8 cellular contexts compared by ENCODE assay signal in genomic region chr13:113584205-113584869, GRCh38. TPM values are rescaled to one million over a fixed set of nuclear protein-coding genes. Genes with fewer than 3 reads are reported as not detected.
A peak's percentile ranks its signal among the peaks of the same experiment; 100 is the strongest.
DNase-seq lines count a peak whose midpoint lies in the region; ATAC-seq lines count a peak whose summit lies in the region.

A gene with protein sequence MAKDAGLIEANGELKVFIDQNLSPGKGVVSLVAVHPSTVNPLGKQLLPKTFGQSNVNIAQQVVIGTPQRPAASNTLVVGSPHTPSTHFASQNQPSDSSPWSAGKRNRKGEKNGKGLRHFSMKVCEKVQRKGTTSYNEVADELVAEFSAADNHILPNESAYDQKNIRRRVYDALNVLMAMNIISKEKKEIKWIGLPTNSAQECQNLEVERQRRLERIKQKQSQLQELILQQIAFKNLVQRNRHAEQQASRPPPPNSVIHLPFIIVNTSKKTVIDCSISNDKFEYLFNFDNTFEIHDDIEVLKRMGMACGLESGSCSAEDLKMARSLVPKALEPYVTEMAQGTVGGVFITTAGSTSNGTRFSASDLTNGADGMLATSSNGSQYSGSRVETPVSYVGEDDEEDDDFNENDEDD (plus strand): TSS chr13:113584753. CDS start chr13:113585838, 1,085 bp downstream.

- peaks cover 7% of the 10 kb centered on the region for H3K36me3 ChIP-seq in muscle layer of colon (ENCODE audit: insufficient read depth, low read length)

- H3K27me3 Mint-ChIP-seq in activated T-cell treated with anti-CD3 and anti-CD28 coated beads, Interleukin-2, amount 50 U/mL, for 24 hours = no peaks in the 10 kb centered on the region
- no peaks in the 10 kb centered on the region for H3K27me3 Mint-ChIP-seq in stimulated activated naive B cell treated with anti-CD40 and anti-IgM and Interleukin-4, amounts not matched to agents 10 μg/mL and 1 μg/mL and 100 μg/mL, for 72 hours

- peak within 1 kb of the TSS; percentile 93 for H3K4me3 Mint-ChIP-seq in activated T-cell treated with anti-CD3 and anti-CD28 coated beads, Interleukin-2, amount 50 U/mL, for 24 hours
- H3K4me3 Mint-ChIP-seq in stimulated activated naive B cell treated with anti-CD40 and anti-IgM and Interleukin-4, amounts not matched to agents 10 μg/mL and 1 μg/mL and 100 μg/mL, for 72 hours = peak within 1 kb of the TSS; percentile 94

- no peaks in the 10 kb centered on the region for H3K9me3 Mint-ChIP-seq in activated T-cell treated with anti-CD3 and anti-CD28 coated beads, Interleukin-2, amount 50 U/mL, for 24 hours
- no peaks in the 10 kb centered on the region for H3K9me3 Mint-ChIP-seq in stimulated activated naive B cell treated with anti-CD40 and anti-IgM and Interleukin-4, amounts not matched to agents 10 μg/mL and 1 μg/mL and 100 μg/mL, for 72 hours

- peak; percentile 80 for ATAC-seq in GM21576 (IDR thresholded peaks at IDR 0.05; ENCODE audit: unreplicated experiment)
- peak; percentile 92 for ATAC-seq in esophagus mucosa
- peak; percentile 90 to 92 for ATAC-seq in stimulated activated naive B cell treated with anti-CD40 and anti-IgM and Interleukin-4, amounts not matched to agents 10 μg/mL and 1 μg/mL and 100 μg/mL, for 72 hours (replicated peaks)

- H3K4me1 ChIP-seq in muscle layer of colon (ENCODE audit: insufficient read depth, low read length) = peaks cover 7% of the 10 kb centered on the region

- peak within 1 kb of the TSS; percentile 39 to 80 for H3K4me3 ChIP-seq in muscle layer of colon (ENCODE audit: low read depth in 1 of 2, low read length in 2 of 2)

- no peak within 1 kb of the TSS for H3K27ac ChIP-seq in muscle layer of colon (ENCODE audit: low read depth, low read length)

- DNase-seq in DMS79 (lab: John Stamatoyannopoulos, UW) (peak; percentile 80), HuH-7.5 (ENCODE audit: low spot score) (peak; percentile 89), OCI-M2 (lab: John Stamatoyannopoulos, UW; ENCODE audit: unreplicated experiment) (peak; percentile 3)
- peak; percentile 90 for DNase-seq in activated T-cell treated with anti-CD3 and anti-CD28 coated beads, Interleukin-2, amount 50 U/mL, for 24 hours
- peak; percentile 79 for DNase-seq in stimulated activated naive B cell treated with anti-CD40 and anti-IgM and Interleukin-4, amounts not matched to agents 10 μg/mL and 1 μg/mL and 100 μg/mL, for 72 hours

- H3K4me1 Mint-ChIP-seq in activated T-cell treated with anti-CD3 and anti-CD28 coated beads, Interleukin-2, amount 50 U/mL, for 24 hours (ENCODE audit: low read depth) = peaks cover 36% of the 10 kb centered on the region
- H3K4me1 Mint-ChIP-seq in stimulated activated naive B cell treated with anti-CD40 and anti-IgM and Interleukin-4, amounts not matched to agents 10 μg/mL and 1 μg/mL and 100 μg/mL, for 72 hours = peaks cover 19 to 34% of the 10 kb centered on the region in 2 donors

- no peaks in the 10 kb centered on the region for H3K9me3 ChIP-seq in muscle layer of colon (ENCODE audit: low read length)

- H3K27me3 ChIP-seq in muscle layer of colon (ENCODE audit: control insufficient read depth in 1 of 2, insufficient read depth in 2 of 2, low read length in 2 of 2) = no peaks in the 10 kb centered on the region

- peaks cover 43% of the 10 kb centered on the region for H3K36me3 Mint-ChIP-seq in activated T-cell treated with anti-CD3 and anti-CD28 coated beads, Interleukin-2, amount 50 U/mL, for 24 hours (ENCODE audit: low read depth)
- H3K36me3 Mint-ChIP-seq in stimulated activated naive B cell treated with anti-CD40 and anti-IgM and Interleukin-4, amounts not matched to agents 10 μg/mL and 1 μg/mL and 100 μg/mL, for 72 hours = peaks cover 19 to 21% of the 10 kb centered on the region in 2 donors

- H3K27ac Mint-ChIP-seq in activated T-cell treated with anti-CD3 and anti-CD28 coated beads, Interleukin-2, amount 50 U/mL, for 24 hours = peak within 1 kb of the TSS; percentile 89
- H3K27ac Mint-ChIP-seq in stimulated activated naive B cell treated with anti-CD40 and anti-IgM and Interleukin-4, amounts not matched to agents 10 μg/mL and 1 μg/mL and 100 μg/mL, for 72 hours = peak within 1 kb of the TSS; percentile 84

- H3K9ac ChIP-seq in muscle layer of colon (ENCODE audit: low read length) = no peak within 1 kb of the TSS

RNA-seq across cellular contexts. Expression of the gene that starts here (rescaled TPM):
- 82.2 TPM for total RNA-seq in esophagus mucosa

Comparison
In these comparisons a context has a peak if more than half of its experiments do, and no peak if none do; other contexts are left out.
1. DNase-seq: peak in every context shown above with its lines; median percentile 90 in activated T-cell treated with anti-CD3 and anti-CD28 coated beads, Interleukin-2, amount 50 U/mL, for 24 hours; 89 in HuH-7.5; 80 in DMS79; 79 in stimulated activated naive B cell treated with anti-CD40 and anti-IgM and Interleukin-4, amounts not matched to agents 10 μg/mL and 1 μg/mL and 100 μg/mL, for 72 hours; 3 in OCI-M2.